18 cellular contexts compared by ENCODE assay signal in genomic region chr7:55055479-55055878, GRCh38. TPM values are rescaled to one million over a fixed set of nuclear protein-coding genes. Genes with fewer than 3 reads are reported as not detected.
A peak's percentile ranks its signal among the peaks of the same experiment; 100 is the strongest.
DNase-seq lines count a peak whose midpoint lies in the region; TF ChIP-seq lines count a peak whose summit lies in the region.
"Had no signal": no experiment of that assay in that cellular context is flagged by ENCODE, and none has a peak within 500 bp of the region (broad histone marks: within the 10 kb centered on the region; RNA-seq: fewer than 3 reads in every experiment).

No MANE protein-coding gene starts in this region.

- in situ Hi-C loops in transverse colon (cut with MboI; ENCODE audit: low pct_ligation_motif_present in 1 of 4, low pct_unique_long_range_greater_than_20kb in 1 of 4, low sequenced_read_pairs in 3 of 4), result loop anchor here in 1 of 4 donors (25.0 kb wide), 1 partner anchor 93 kb away; no protein-coding TSS in a partner anchor

- H3K4me3 ChIP-seq in rectal smooth muscle tissue (ENCODE audit: low read length), result no peak overlapping the region
- H3K4me3 ChIP-seq in ovary, result no peak overlapping the region
- no peak overlapping the region for H3K4me3 ChIP-seq in transverse colon
- H3K4me3 ChIP-seq: cardiac muscle cell, K562, pancreas had no signal

- H3K27ac ChIP-seq in epithelial cell of prostate (peak overlapping the region; percentile 94), rectal smooth muscle tissue (ENCODE audit: low read depth, low read length) (peak overlapping the region; percentile 82), ovary (no peak overlapping the region), transverse colon (no peak overlapping the region)
- H3K27ac ChIP-seq: C4-2B, cardiac muscle cell, pancreas had no signal

- peak; percentile 68 for DNase-seq in Daoy (ENCODE audit: low read depth)
- DNase-seq in NCI-H226, result peak; percentile 83
- DNase-seq in epithelial cell of prostate (ENCODE audit: low read depth, low spot score), result peak; percentile 24
- DNase-seq in NCI-H1105 (lab: John Stamatoyannopoulos, UW), result no peak
- DNase-seq in RKO (ENCODE audit: low spot score), result no peak
- no peak for DNase-seq in ovary
- DNase-seq in transverse colon, result no peak
- DNase-seq: activated gamma-delta T cell; DND-41; NCI-H1694 treated with DMSO at 0.1 percent for 48 hours; NCI-H526 treated with DMSO at 0.1 percent for 48 hours; pancreas; stimulated activated CD4-positive, alpha-beta T cell treated with anti-CD3 and anti-CD28 coated beads, Interleukin-2, amount 100 ng/mL, for 24 hours had no signal

- TF ChIP-seq EP300 in ovary (IDR thresholded peaks at IDR 0.05) (no peak), transverse colon (IDR thresholded peaks at IDR 0.05; ENCODE audit: low read depth) (no peak)

- 91 to 95% (median 93%) methylated on average over 7 of the region's 7 CpGs for WGBS in ovary, 3 donors
- WGBS in transverse colon (ENCODE audit: low coverage in 1 of 2), 2 donors, result 77 to 84% methylated on average over 6 to 7 of the region's 7 CpGs

- H3K27me3 ChIP-seq in rectal smooth muscle tissue (ENCODE audit: control insufficient read depth, insufficient read depth, low read length) (no peaks in the 10 kb centered on the region), ovary (no peaks in the 10 kb centered on the region), transverse colon (no peaks in the 10 kb centered on the region)
- H3K27me3 ChIP-seq: cardiac muscle cell, pancreas had no signal

- H3K9ac ChIP-seq in rectal smooth muscle tissue (ENCODE audit: low read length), result no peak overlapping the region

- H3K9me3 ChIP-seq in ovary (no peaks in the 10 kb centered on the region), transverse colon (no peaks in the 10 kb centered on the region)
- H3K9me3 ChIP-seq: pancreas had no signal

- intact Hi-C loops in ovary (cut with DNase I), result no loop called here
- intact Hi-C loops in transverse colon (cut with DNase I; ENCODE audit: low total_unique reads), result no loop called here

- TF ChIP-seq POLR2A in ovary (IDR thresholded peaks at IDR 0.05), result no peak
- TF ChIP-seq POLR2A in transverse colon (IDR thresholded peaks at IDR 0.05), result no peak

- no peaks in the 10 kb centered on the region for H3K36me3 ChIP-seq in rectal smooth muscle tissue (ENCODE audit: control insufficient read depth, insufficient read depth, low read length)
- H3K36me3 ChIP-seq in ovary, result no peaks in the 10 kb centered on the region
- no peaks in the 10 kb centered on the region for H3K36me3 ChIP-seq in transverse colon
- H3K36me3 ChIP-seq: cardiac muscle cell, pancreas had no signal

- TF ChIP-seq CTCF in ovary (IDR thresholded peaks at IDR 0.05) (no peak), transverse colon (IDR thresholded peaks at IDR 0.05) (no peak)

- peaks cover 10% of the 10 kb centered on the region for H3K4me1 ChIP-seq in rectal smooth muscle tissue (ENCODE audit: control insufficient read depth, insufficient read depth, low read length)
- H3K4me1 ChIP-seq in ovary (ENCODE audit: insufficient read depth), result peaks cover 3% of the 10 kb centered on the region
- H3K4me1 ChIP-seq in transverse colon, result peaks cover 0 to 4% (median under 1%) of the 10 kb centered on the region in 4 donors

RNA-seq across cellular contexts. Expression of gene EGFR, which starts 36.7 kb away (rescaled TPM):
- total RNA-seq in Daoy (2014; rRNA removed; shearing (Covaris generic)), result 58.2 and 66.6 TPM in 2 replicates
- total RNA-seq in ovary, result 10 to 100 TPM; 26.3 to 54.6 (median 45.4) TPM
- 10 to 100 TPM; 13.0 to 31.5 TPM for polyA plus RNA-seq in ovary
- total RNA-seq in transverse colon, result 10 to 100 TPM; 40.0 to 85.7 (median 72.9) TPM
- total RNA-seq: activated CD8-positive, alpha-beta memory T cell treated with anti-CD3 and anti-CD28 coated beads for 36 hours had no signal
- polyA plus RNA-seq: K562 had no signal

Comparison
In these comparisons a context has a peak if more than half of its experiments do, and no peak if none do; other contexts are left out.
1. DNase-seq: peak in Daoy (single experiment), NCI-H226 (single experiment) and epithelial cell of prostate (single experiment); none in NCI-H1105 (single experiment), RKO (single experiment), ovary (0 of 5) and transverse colon (single experiment).
2. H3K27ac ChIP-seq: peak in epithelial cell of prostate (single experiment) and rectal smooth muscle tissue (single experiment); none in ovary (0 of 2) and transverse colon (0 of 4).